8 cellular contexts compared by ENCODE assay signal in the genomic region with DNA sequence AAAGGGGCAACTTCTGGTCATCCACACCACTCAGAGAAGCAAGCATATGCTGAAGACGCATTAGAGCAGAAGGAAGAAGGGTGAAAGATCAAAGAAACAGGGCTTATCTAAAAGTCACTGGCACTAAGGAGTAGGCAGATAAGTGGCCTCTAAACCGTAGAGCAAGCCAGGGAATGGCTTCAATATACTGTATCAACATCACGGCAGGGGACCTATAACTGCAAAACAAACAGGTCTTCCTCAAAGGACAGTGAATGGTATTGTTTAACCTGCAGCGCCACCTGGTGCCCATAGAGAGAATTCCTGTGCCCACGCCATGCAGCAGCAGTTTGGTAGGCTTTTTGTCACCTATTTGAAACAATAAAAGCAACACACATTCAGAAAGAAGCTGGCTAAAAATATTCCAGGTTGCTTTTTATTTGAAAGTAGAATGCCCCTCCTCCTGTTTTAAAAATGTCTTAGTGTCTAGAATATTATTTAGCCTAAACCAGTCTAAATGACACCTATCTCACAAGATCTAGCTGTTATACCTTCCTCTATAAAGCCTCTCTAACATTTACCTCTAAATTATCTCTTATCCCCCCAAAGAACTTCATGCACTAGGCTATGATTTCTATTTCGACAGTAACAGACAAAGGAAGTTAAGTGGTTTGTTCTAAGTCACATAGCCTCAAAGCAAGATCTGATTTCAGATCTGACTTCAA. TPM values are rescaled to one million over a fixed set of nuclear protein-coding genes. Genes with fewer than 3 reads are reported as not detected.
DNase-seq lines count a peak whose midpoint lies in the region; ATAC-seq lines count a peak whose summit lies in the region.

No MANE protein-coding gene starts in this region.

- peak; percentile 60 for DNase-seq in ACHN
- peak; percentile 88 for DNase-seq in NCI-H2196 treated with DMSO at 0.1 percent for 48 hours (lab: John Stamatoyannopoulos, UW; ENCODE audit: unreplicated experiment)
- peak; percentile 63 for DNase-seq in cerebellum (ENCODE audit: low spot score)
- peak; percentile 71 for DNase-seq in left lobe of liver (ENCODE audit: low spot score)
- peak; percentile 73 for DNase-seq in stimulated activated CD4-positive, alpha-beta T cell treated with anti-CD3 and anti-CD28 coated beads, Interleukin-4, amount 100 ng/mL, for 24 hours

- in situ Hi-C loops in ACHN (cut with HindIII; ENCODE audit: low pct_ligation_motif_present, low pct_unique_long_range_greater_than_20kb, low sequenced_read_pairs), result no loop called here

- peak; percentile 85 for ATAC-seq in GM18519 (IDR thresholded peaks at IDR 0.05; ENCODE audit: low FRiP score, unreplicated experiment)
- peak; percentile 94 for ATAC-seq in HG03103 (IDR thresholded peaks at IDR 0.05; ENCODE audit: low read depth, unreplicated experiment)
- peak; percentile 39 to 74 for ATAC-seq in activated CD4-positive, CD25-positive, alpha-beta regulatory T cell treated with anti-CD3 and anti-CD28 coated beads, Interleukin-2, amount 50 U/mL, for 24 hours
- ATAC-seq in left lobe of liver, result peak; percentile 71

RNA-seq across cellular contexts. Expression of a gene that starts 21.8 kb away (rescaled TPM):
- 49.6 TPM for total RNA-seq in cerebellum
- 33.9 TPM for total RNA-seq in left lobe of liver

Comparison
In these comparisons a context has a peak if more than half of its experiments do, and no peak if none do; other contexts are left out.
1. Peak in every context shown above with its lines: DNase-seq and ATAC-seq.